22 cellular contexts compared by ENCODE assay signal in the genomic region with DNA sequence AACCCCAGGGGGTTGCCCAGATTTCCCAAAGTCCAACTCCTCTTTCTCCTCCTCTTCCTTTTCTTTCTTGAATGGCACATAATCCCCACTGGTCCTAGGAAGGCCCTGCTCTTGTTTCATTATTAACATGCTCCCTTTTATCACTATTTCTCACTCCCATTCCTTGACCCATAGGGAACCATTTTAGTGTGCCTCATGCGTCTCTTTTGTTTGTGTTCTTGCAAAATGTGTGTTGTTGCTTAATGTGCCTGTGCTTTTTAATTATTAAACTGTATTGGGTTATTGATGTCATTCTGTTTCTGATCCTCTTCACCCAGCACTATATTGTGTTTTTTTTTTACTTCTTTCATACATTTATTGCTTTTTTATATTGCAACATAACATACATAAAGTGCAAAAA. TPM values are rescaled to one million over a fixed set of nuclear protein-coding genes. Genes with fewer than 3 reads are reported as not detected.
DNase-seq lines count a peak whose midpoint lies in the region; ATAC-seq and TF ChIP-seq lines count a peak whose summit lies in the region.
"Had no signal": no experiment of that assay in that cellular context is flagged by ENCODE, and none has a peak within 500 bp of the region (broad histone marks: within the 10 kb centered on the region; RNA-seq: fewer than 3 reads in every experiment).

No MANE protein-coding gene starts in this region.

- H3K27me3 ChIP-seq in CD4-positive, alpha-beta T cell (ENCODE audit: control insufficient read depth, insufficient read depth, low read length), result peaks cover 13% of the 10 kb centered on the region
- H3K27me3 ChIP-seq: BLaER1 had no signal

- peaks cover 3 to 6% of the 10 kb centered on the region in 2 donors for H3K36me3 Mint-ChIP-seq in activated T-cell treated with anti-CD3 and anti-CD28 coated beads, Interleukin-2, amount 50 U/mL, for 72 hours (ENCODE audit: insufficient read depth in 2 of 2)
- peaks cover 4% of the 10 kb centered on the region for H3K36me3 Mint-ChIP-seq in CD4-positive, alpha-beta T cell (ENCODE audit: low read depth)
- peaks cover 2% of the 10 kb centered on the region for H3K36me3 Mint-ChIP-seq in neural crest cell (ENCODE audit: low read depth)
- H3K36me3 Mint-ChIP-seq: CD4-positive, CD25-positive, alpha-beta regulatory T cell; CD8-positive, alpha-beta memory T cell had no signal

- no peak overlapping the region for H3K27ac ChIP-seq in CD4-positive, alpha-beta T cell (ENCODE audit: low read depth, low read length)
- H3K27ac ChIP-seq: 22Rv1, BLaER1, C4-2B, GM23248 had no signal

- peaks cover 21% of the 10 kb centered on the region for H3K4me1 Mint-ChIP-seq in activated T-cell treated with anti-CD3 and anti-CD28 coated beads, Interleukin-2, amount 50 U/mL, for 72 hours (ENCODE audit: low read depth)
- H3K4me1 Mint-ChIP-seq in CD4-positive, alpha-beta T cell (ENCODE audit: low read depth), result peaks cover 22% of the 10 kb centered on the region
- no peaks in the 10 kb centered on the region for H3K4me1 Mint-ChIP-seq in neural crest cell

- peak overlapping the region; percentile 72 for H3K27ac Mint-ChIP-seq in activated T-cell treated with anti-CD3 and anti-CD28 coated beads, Interleukin-2, amount 50 U/mL, for 72 hours
- no peak overlapping the region for H3K27ac Mint-ChIP-seq in CD4-positive, alpha-beta T cell
- H3K27ac Mint-ChIP-seq in neural crest cell (ENCODE audit: unreplicated experiment), result no peak overlapping the region
- H3K27ac Mint-ChIP-seq: B cell; CD4-positive, CD25-positive, alpha-beta regulatory T cell; H9 had no signal

- peaks cover 25% of the 10 kb centered on the region for H3K27me3 Mint-ChIP-seq in activated T-cell treated with anti-CD3 and anti-CD28 coated beads, Interleukin-2, amount 50 U/mL, for 72 hours (ENCODE audit: low read depth)
- H3K27me3 Mint-ChIP-seq in CD4-positive, alpha-beta T cell, result peaks cover 24% of the 10 kb centered on the region
- peaks cover 2% of the 10 kb centered on the region for H3K27me3 Mint-ChIP-seq in neural crest cell (ENCODE audit: low read depth)

- no peak overlapping the region for H3K4me3 Mint-ChIP-seq in activated T-cell treated with anti-CD3 and anti-CD28 coated beads, Interleukin-2, amount 50 U/mL, for 72 hours
- H3K4me3 Mint-ChIP-seq in CD4-positive, alpha-beta T cell, result peak overlapping the region; percentile 46
- peak overlapping the region; percentile 29 for H3K4me3 Mint-ChIP-seq in neural crest cell
- H3K4me3 Mint-ChIP-seq: B cell; CD4-positive, CD25-positive, alpha-beta regulatory T cell; H9 had no signal

- no peak for TF ChIP-seq CTCF in CD4-positive, alpha-beta T cell (IDR thresholded peaks at IDR 0.05)
- no peak for TF ChIP-seq CTCF in neural crest cell (conservative IDR thresholded peaks at IDR 0.05)

- no peak for DNase-seq in activated T-cell treated with anti-CD3 and anti-CD28 coated beads, Interleukin-2, amount 50 U/mL, for 72 hours
- DNase-seq in activated T-cell treated with anti-CD3 and anti-CD28 coated beads for 4 hours (no peak), left lobe of liver (ENCODE audit: low spot score) (no peak), neural crest cell (ENCODE audit: low read depth, low spot score) (no peak), left cardiac atrium (no peak), KBM-7 (no peak)
- no peak for DNase-seq in CD4-positive, alpha-beta T cell
- DNase-seq: CD4-positive, CD25-positive, alpha-beta regulatory T cell; CD8-positive, alpha-beta memory T cell; DMS 273 treated with DMSO at 0.1 percent for 48 hours; DMS79; EL; GDM1; GM23248; H9 had no signal

- ATAC-seq in activated T-cell treated with anti-CD3 and anti-CD28 coated beads, Interleukin-2, amount 50 U/mL, for 72 hours (replicated peaks in 1 of 2), result no peak
- no peak for ATAC-seq in CD4-positive, alpha-beta T cell (ENCODE audit: poor library complexity)
- ATAC-seq in left lobe of liver (peak; percentile 1), GM19035 (IDR thresholded peaks at IDR 0.05; ENCODE audit: unreplicated experiment) (no peak), left cardiac atrium (no peak)
- ATAC-seq: GM12878, HCT116 had no signal

- peaks cover 0 to 1% of the 10 kb centered on the region in 2 donors for H3K9me3 Mint-ChIP-seq in activated T-cell treated with anti-CD3 and anti-CD28 coated beads, Interleukin-2, amount 50 U/mL, for 72 hours
- no peaks in the 10 kb centered on the region for H3K9me3 Mint-ChIP-seq in CD4-positive, alpha-beta T cell
- H3K9me3 Mint-ChIP-seq in neural crest cell, result peaks cover 2% of the 10 kb centered on the region
- H3K9me3 Mint-ChIP-seq: CD8-positive, alpha-beta memory T cell had no signal

- CTCF ChIA-PET in CD4-positive, alpha-beta T cell (lab: Charles Lee), result no interaction called here

- POLR2A ChIA-PET in CD4-positive, alpha-beta T cell (lab: Charles Lee), result no interaction called here

- intact Hi-C loops in CD4-positive, alpha-beta T cell (cut with DNase I, micrococcal nuclease), result loop anchor here in 1 of 2 experiments (2.0 to 10.0 kb wide), 3 partner anchors 13 to 1841 kb away; partner anchors contain the start of genes PHYKPL and ZNF879
- intact Hi-C loops in left cardiac atrium (cut with DNase I), result no loop called here

- in situ Hi-C loops in KBM-7 (cut with MboI; ENCODE audit: low pct_unique_long_range_greater_than_20kb, low sequenced_read_pairs), result no loop called here

- H3K9me3 ChIP-seq in CD4-positive, alpha-beta T cell (ENCODE audit: control insufficient read depth, low read length), result no peaks in the 10 kb centered on the region

RNA-seq across cellular contexts. Expression of gene RNF130, which starts 4.1 kb away (rescaled TPM):
- 10 to 100 TPM; 17.7 to 23.6 TPM for total RNA-seq in activated T-cell treated with anti-CD3 and anti-CD28 coated beads, Interleukin-2, amount 50 U/mL, for 72 hours
- total RNA-seq in CD4-positive, alpha-beta T cell, result 10 to 100 TPM; 18.2 to 19.1 TPM
- total RNA-seq in left lobe of liver, result 102 TPM
- total RNA-seq in neural crest cell, result 113 and 116 TPM in 2 replicates
- 10 to 100 TPM; 45.6 to 67.2 TPM for total RNA-seq in left cardiac atrium

Comparison
In these comparisons a context has a peak if more than half of its experiments do, and no peak if none do; other contexts are left out.
1. H3K4me3 Mint-ChIP-seq: peak in CD4-positive, alpha-beta T cell (single experiment) and neural crest cell (single experiment); none in activated T-cell treated with anti-CD3 and anti-CD28 coated beads, Interleukin-2, amount 50 U/mL, for 72 hours (0 of 2).